ENCODE assay signal across 12 cellular contexts in the genomic region with DNA sequence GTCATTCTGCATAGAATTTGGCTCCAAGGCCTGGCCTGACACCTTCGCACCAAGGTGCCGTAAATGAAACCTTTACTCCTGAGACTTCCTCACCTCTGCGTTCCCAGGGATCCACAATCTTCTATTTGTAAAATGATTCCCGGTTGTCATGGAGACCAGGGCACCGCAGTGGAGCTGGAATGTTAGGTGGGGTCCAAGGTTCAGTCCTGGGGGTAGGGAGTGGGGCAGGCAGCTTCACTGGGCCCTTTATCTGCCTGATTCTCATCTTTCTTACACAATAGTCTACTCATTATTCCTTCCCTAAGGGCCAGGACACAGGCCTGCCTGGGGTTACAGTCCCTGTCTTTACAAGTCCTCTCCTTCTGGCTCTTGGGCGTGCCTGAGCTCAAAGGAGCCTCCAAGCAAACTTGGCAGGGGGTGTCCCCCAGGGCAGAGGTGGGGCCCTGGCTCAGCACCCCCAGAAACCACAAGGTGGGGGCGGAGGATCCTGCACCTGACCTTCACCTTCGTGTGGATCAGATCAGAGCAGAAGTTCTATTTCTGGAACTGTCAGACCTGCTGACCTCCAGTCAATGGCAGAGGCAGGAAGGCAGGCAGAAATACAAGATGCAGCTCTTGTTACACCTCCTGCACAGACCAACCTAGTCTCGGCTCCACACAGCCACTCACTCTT. TPM values are rescaled to one million over a fixed set of nuclear protein-coding genes. Genes with fewer than 3 reads are reported as not detected.
A peak's percentile ranks its signal among the peaks of the same experiment; 100 is the strongest.
DNase-seq lines count a peak whose midpoint lies in the region; ATAC-seq and TF ChIP-seq lines count a peak whose summit lies in the region.
"Had no signal": no experiment of that assay in that cellular context is flagged by ENCODE, and none has a peak within 500 bp of the region (broad histone marks: within the 10 kb centered on the region; RNA-seq: fewer than 3 reads in every experiment).

No MANE protein-coding gene starts in this region.

- H3K27me3 Mint-ChIP-seq in progenitor cell of endocrine pancreas = no peaks in the 10 kb centered on the region

- no peaks in the 10 kb centered on the region for H3K27me3 ChIP-seq in Peyer's patch
- H3K27me3 ChIP-seq in foreskin keratinocyte = no peaks in the 10 kb centered on the region
- H3K27me3 ChIP-seq in vagina = no peaks in the 10 kb centered on the region

- no peak for TF ChIP-seq CTCF in HEK293 (tag by site-specific recombination; IDR thresholded peaks at IDR 0.05)
- no peak for TF ChIP-seq CTCF in Peyer's patch (IDR thresholded peaks at IDR 0.05)
- no peak for TF ChIP-seq CTCF in foreskin keratinocyte (conservative IDR thresholded peaks at IDR 0.05)
- no peak for TF ChIP-seq CTCF in progenitor cell of endocrine pancreas (IDR thresholded peaks at IDR 0.05; ENCODE audit: unreplicated experiment)
- TF ChIP-seq CTCF in vagina (IDR thresholded peaks at IDR 0.05) = no peak

- H3K27ac ChIP-seq in HEK293 (ENCODE audit: extremely low read depth, low read depth, low read length) (no peak overlapping the region), Peyer's patch (peak overlapping the region in 3 of 4 donors; percentile 60 to 95 (median 78)), foreskin keratinocyte (peak overlapping the region; percentile 83), vagina (no peak overlapping the region)
- H3K27ac ChIP-seq: C4-2B, sigmoid colon had no signal

- peak overlapping the region; percentile 95 for H3K27ac Mint-ChIP-seq in progenitor cell of endocrine pancreas
- H3K27ac Mint-ChIP-seq: activated naive CD4-positive, alpha-beta T cell treated with anti-CD3 and anti-CD28 coated beads, Interleukin-2, amount 50 U/mL, for 72 hours had no signal

- H3K36me3 Mint-ChIP-seq in progenitor cell of endocrine pancreas (ENCODE audit: insufficient read depth) = no peaks in the 10 kb centered on the region
- H3K36me3 Mint-ChIP-seq: activated naive CD4-positive, alpha-beta T cell treated with anti-CD3 and anti-CD28 coated beads, Interleukin-2, amount 50 U/mL, for 72 hours had no signal

- no peaks in the 10 kb centered on the region for H3K9me3 ChIP-seq in HEK293 (ENCODE audit: control insufficient read depth, insufficient read depth, low read depth, low read length)
- no peaks in the 10 kb centered on the region for H3K9me3 ChIP-seq in Peyer's patch
- H3K9me3 ChIP-seq in vagina = no peaks in the 10 kb centered on the region
- H3K9me3 ChIP-seq: sigmoid colon had no signal

- H3K36me3 ChIP-seq in HEK293 (ENCODE audit: control insufficient read depth in 2 of 2, insufficient read depth in 1 of 2, low read length in 2 of 2) (no peaks in the 10 kb centered on the region), Peyer's patch (no peaks in the 10 kb centered on the region), vagina (no peaks in the 10 kb centered on the region)
- H3K36me3 ChIP-seq: sigmoid colon had no signal

- DNase-seq in Peyer's patch (peak in 2 of 3 donors; percentile 85 to 86), foreskin keratinocyte (peak; percentile 93 to 96), progenitor cell of endocrine pancreas (ENCODE audit: low spot score, unreplicated experiment) (peak; percentile 51), vagina (ENCODE audit: extremely low spot score in 2 of 2) (no peak)
- DNase-seq in activated effector memory CD4-positive, alpha-beta T cell treated with Interleukin-2 at 50 U/mL for 16 hours = no peak
- no peak for DNase-seq in activated CD4-positive, CD25-positive, alpha-beta regulatory T cell treated with anti-CD3 and anti-CD28 coated beads, Interleukin-2, amount 50 U/mL, for 72 hours
- DNase-seq: cerebellar nuclear complex, sigmoid colon had no signal

- peaks cover 65% of the 10 kb centered on the region for H3K4me1 Mint-ChIP-seq in progenitor cell of endocrine pancreas (ENCODE audit: low read depth)

- TF ChIP-seq POLR2A in Peyer's patch (IDR thresholded peaks at IDR 0.05) (peak in 1 of 2 donors; percentile 54), vagina (IDR thresholded peaks at IDR 0.05) (no peak)

- CTCF ChIA-PET in HEK293 (lab: Yijun Ruan, JAX) = interaction anchor here (1.0 to 1.5 kb wide), 2 partner anchors 101 to 103 kb away, joined by 3 to 7 read pairs; no protein-coding TSS in a partner anchor

- POLR2A ChIA-PET in HEK293 (lab: Yijun Ruan, JAX) = no interaction called here

- no peaks in the 10 kb centered on the region for H3K4me1 ChIP-seq in HEK293 (ENCODE audit: control insufficient read depth, insufficient read depth, low read length)
- peaks cover 0 to 51% (median 4%) of the 10 kb centered on the region in 4 donors for H3K4me1 ChIP-seq in Peyer's patch
- peaks cover 20% of the 10 kb centered on the region for H3K4me1 ChIP-seq in foreskin keratinocyte
- H3K4me1 ChIP-seq in vagina = peaks cover 10% of the 10 kb centered on the region
- H3K4me1 ChIP-seq: sigmoid colon had no signal

- intact Hi-C loops in vagina (cut with DNase I) = no loop called here

- ATAC-seq in foreskin keratinocyte = peak; percentile 88
- ATAC-seq in HG03095 (IDR thresholded peaks at IDR 0.05; ENCODE audit: unreplicated experiment) = no peak
- ATAC-seq: activated naive CD4-positive, alpha-beta T cell treated with anti-CD3 and anti-CD28 coated beads, Interleukin-2, amount 50 U/mL, for 72 hours had no signal

- no peaks in the 10 kb centered on the region for H3K9me3 Mint-ChIP-seq in progenitor cell of endocrine pancreas (ENCODE audit: low read depth)
- H3K9me3 Mint-ChIP-seq: activated naive CD4-positive, alpha-beta T cell treated with anti-CD3 and anti-CD28 coated beads, Interleukin-2, amount 50 U/mL, for 72 hours had no signal

- peak overlapping the region; percentile 20 for H3K4me3 Mint-ChIP-seq in progenitor cell of endocrine pancreas (ENCODE audit: low read depth)

- no peak overlapping the region for H3K4me3 ChIP-seq in HEK293 (ENCODE audit: low read depth, low read length)
- H3K4me3 ChIP-seq in Peyer's patch = no peak overlapping the region
- no peak overlapping the region for H3K4me3 ChIP-seq in vagina
- H3K4me3 ChIP-seq: sigmoid colon had no signal

TF ChIP-seq in HEK293, 187 proteins besides CTCF, POLR2A, EP300 and RAD21:
- TF ChIP-seq ZNF701 (tag by site-specific recombination; IDR thresholded peaks at IDR 0.05) (no peak), GLI4 (tag by site-specific recombination; IDR thresholded peaks at IDR 0.05) (no peak), GLIS1 (tag by site-specific recombination; IDR thresholded peaks at IDR 0.05) (peak; percentile 60), ZNF37A (tag by site-specific recombination; IDR thresholded peaks at IDR 0.05) (no peak), KLF1 (tag by site-specific recombination; IDR thresholded peaks at IDR 0.05) (no peak)
- TF ChIP-seq, protein P1, sequence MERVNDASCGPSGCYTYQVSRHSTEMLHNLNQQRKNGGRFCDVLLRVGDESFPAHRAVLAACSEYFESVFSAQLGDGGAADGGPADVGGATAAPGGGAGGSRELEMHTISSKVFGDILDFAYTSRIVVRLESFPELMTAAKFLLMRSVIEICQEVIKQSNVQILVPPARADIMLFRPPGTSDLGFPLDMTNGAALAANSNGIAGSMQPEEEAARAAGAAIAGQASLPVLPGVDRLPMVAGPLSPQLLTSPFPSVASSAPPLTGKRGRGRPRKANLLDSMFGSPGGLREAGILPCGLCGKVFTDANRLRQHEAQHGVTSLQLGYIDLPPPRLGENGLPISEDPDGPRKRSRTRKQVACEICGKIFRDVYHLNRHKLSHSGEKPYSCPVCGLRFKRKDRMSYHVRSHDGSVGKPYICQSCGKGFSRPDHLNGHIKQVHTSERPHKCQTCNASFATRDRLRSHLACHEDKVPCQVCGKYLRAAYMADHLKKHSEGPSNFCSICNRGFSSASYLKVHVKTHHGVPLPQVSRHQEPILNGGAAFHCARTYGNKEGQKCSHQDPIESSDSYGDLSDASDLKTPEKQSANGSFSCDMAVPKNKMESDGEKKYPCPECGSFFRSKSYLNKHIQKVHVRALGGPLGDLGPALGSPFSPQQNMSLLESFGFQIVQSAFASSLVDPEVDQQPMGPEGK (tag by site-specific recombination; IDR thresholded peaks at IDR 0.05) = no peak
- TF ChIP-seq, protein P2, sequence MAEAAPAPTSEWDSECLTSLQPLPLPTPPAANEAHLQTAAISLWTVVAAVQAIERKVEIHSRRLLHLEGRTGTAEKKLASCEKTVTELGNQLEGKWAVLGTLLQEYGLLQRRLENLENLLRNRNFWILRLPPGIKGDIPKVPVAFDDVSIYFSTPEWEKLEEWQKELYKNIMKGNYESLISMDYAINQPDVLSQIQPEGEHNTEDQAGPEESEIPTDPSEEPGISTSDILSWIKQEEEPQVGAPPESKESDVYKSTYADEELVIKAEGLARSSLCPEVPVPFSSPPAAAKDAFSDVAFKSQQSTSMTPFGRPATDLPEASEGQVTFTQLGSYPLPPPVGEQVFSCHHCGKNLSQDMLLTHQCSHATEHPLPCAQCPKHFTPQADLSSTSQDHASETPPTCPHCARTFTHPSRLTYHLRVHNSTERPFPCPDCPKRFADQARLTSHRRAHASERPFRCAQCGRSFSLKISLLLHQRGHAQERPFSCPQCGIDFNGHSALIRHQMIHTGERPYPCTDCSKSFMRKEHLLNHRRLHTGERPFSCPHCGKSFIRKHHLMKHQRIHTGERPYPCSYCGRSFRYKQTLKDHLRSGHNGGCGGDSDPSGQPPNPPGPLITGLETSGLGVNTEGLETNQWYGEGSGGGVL (tag by site-specific recombination; IDR thresholded peaks at IDR 0.05) = no peak
- TF ChIP-seq, protein P3, sequence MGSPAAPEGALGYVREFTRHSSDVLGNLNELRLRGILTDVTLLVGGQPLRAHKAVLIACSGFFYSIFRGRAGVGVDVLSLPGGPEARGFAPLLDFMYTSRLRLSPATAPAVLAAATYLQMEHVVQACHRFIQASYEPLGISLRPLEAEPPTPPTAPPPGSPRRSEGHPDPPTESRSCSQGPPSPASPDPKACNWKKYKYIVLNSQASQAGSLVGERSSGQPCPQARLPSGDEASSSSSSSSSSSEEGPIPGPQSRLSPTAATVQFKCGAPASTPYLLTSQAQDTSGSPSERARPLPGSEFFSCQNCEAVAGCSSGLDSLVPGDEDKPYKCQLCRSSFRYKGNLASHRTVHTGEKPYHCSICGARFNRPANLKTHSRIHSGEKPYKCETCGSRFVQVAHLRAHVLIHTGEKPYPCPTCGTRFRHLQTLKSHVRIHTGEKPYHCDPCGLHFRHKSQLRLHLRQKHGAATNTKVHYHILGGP (tag by site-specific recombination; IDR thresholded peaks at IDR 0.05) = no peak
TF ChIP-seq in HEK293: peak in this region for 1.

RNA-seq across cellular contexts. Expression of a gene that starts 51.1 kb away (rescaled TPM):
- total RNA-seq in Peyer's patch (10 to 100 TPM in 3 of 4 donors, 1 to 10 TPM in 1; 5.0 to 62.5 (median 31.3) TPM), foreskin keratinocyte (33.2 and 40.9 TPM in 2 replicates), progenitor cell of endocrine pancreas (28.9 and 30.1 TPM in 2 replicates), vagina (28.0 TPM)
- polyA plus RNA-seq in foreskin keratinocyte = 18.9 and 23.8 TPM in 2 replicates

Comparison
In these comparisons a context has a peak if more than half of its experiments do, and no peak if none do; other contexts are left out.
1. H3K27ac ChIP-seq: peak in Peyer's patch (3 of 4) and foreskin keratinocyte (single experiment); none in HEK293 (single experiment) and vagina (single experiment).
2. DNase-seq: peak in Peyer's patch (2 of 3), foreskin keratinocyte (2 of 2) and progenitor cell of endocrine pancreas (single experiment); none in activated effector memory CD4-positive, alpha-beta T cell treated with Interleukin-2 at 50 U/mL for 16 hours (single experiment), activated CD4-positive, CD25-positive, alpha-beta regulatory T cell treated with anti-CD3 and anti-CD28 coated beads, Interleukin-2, amount 50 U/mL, for 72 hours (single experiment) and vagina (0 of 2).